In the genomic region with DNA sequence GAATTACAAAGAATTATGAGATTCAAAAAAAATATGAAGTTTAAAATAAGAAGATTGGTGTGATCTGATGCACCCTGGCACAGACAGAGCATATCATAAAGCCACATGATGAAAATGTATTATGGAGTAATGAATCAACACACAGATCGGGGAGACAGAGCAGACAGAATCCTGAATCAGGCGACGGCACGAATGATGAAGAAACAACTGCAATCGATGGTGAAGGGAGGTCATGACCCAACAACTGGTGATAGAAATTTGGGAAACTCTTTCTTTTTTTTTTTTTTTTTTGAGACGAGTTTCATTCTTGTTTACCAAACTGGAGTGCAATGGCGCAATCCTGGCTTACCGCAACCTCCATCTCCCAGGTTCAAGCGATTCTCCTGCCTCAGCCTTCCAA, we compare ENCODE assay signal across 27 cellular contexts.
"Had no signal": no experiment of that assay in that cellular context is flagged by ENCODE, and none has a peak within 500 bp of the region (broad histone marks: within the 10 kb centered on the region; RNA-seq: fewer than 3 reads in every experiment).

No MANE protein-coding gene starts in this region.

- H3K4me1 ChIP-seq: stomach, suprapubic skin, testis, thyroid gland, tibial artery, tibial nerve, transverse colon, upper lobe of left lung, upper lobe of right lung, uterus, vagina had no signal

- FAIRE-seq: urothelium cell line had no signal

- ATAC-seq: stimulated activated effector memory CD8-positive, alpha-beta T cell treated with anti-CD3 and anti-CD28 coated beads, Interleukin-12 subunit alpha, Interleukin-12 subunit beta, amount 100 ng/mL, for 72 hours; stimulated activated memory B cell treated with anti-CD40 and anti-IgM and Interleukin-4, amounts not matched to agents 10 μg/mL and 1 μg/mL and 100 μg/mL, for 72 hours; stimulated activated naive B cell treated with anti-CD40 and anti-IgM and Interleukin-4, amounts not matched to agents 10 μg/mL and 1 μg/mL and 100 μg/mL, for 72 hours; stimulated activated naive CD8-positive, alpha-beta T cell treated with anti-CD3 and anti-CD28 coated beads, Interleukin-15, amount 100 ng/mL, for 72 hours; stimulated activated naive CD8-positive, alpha-beta T cell treated with anti-CD3 and anti-CD28 coated beads, Interleukin-15, Interleukin-2, amounts not matched to agents 100 U/mL and 50 U/mL, for 24 hours; upper lobe of right lung had no signal

- H3K4me3 ChIP-seq: stomach, suprapubic skin, testis, thoracic aorta, thyroid gland, tibial artery, tibial nerve, transverse colon, upper lobe of left lung, upper lobe of right lung, uterus, vagina had no signal

- H3K36me3 ChIP-seq: stomach, suprapubic skin, thoracic aorta, thyroid gland, tibial artery, tibial nerve, transverse colon, upper lobe of left lung, upper lobe of right lung, uterus, vagina had no signal

- H3K9me3 ChIP-seq: stomach, suprapubic skin, testis, thoracic aorta, thyroid gland, tibial artery, tibial nerve, transverse colon, upper lobe of left lung, upper lobe of right lung, uterus, vagina had no signal

- H3K27me3 ChIP-seq: stomach, suprapubic skin, testis, thyroid gland, tibial artery, tibial nerve, transverse colon, upper lobe of left lung, upper lobe of right lung, uterus, vagina had no signal

- DNase-seq: stimulated activated CD4-positive, alpha-beta T cell treated with anti-CD3 and anti-CD28 coated beads, Interleukin-2, amount 100 ng/mL, for 48 hours; stimulated activated CD4-positive, alpha-beta T cell treated with anti-CD3 and anti-CD28 coated beads, Interleukin-4, amount 100 ng/mL, for 1 hour; stimulated activated CD4-positive, alpha-beta T cell treated with anti-CD3 and anti-CD28 coated beads, Interleukin-4, amount 100 ng/mL, for 24 hours; stimulated activated CD4-positive, alpha-beta T cell treated with anti-CD3 and anti-CD28 coated beads, Interleukin-4, amount 100 ng/mL, for 4 hours; stimulated activated CD8-positive, alpha-beta memory T cell treated with anti-CD3 and anti-CD28 coated beads, Interleukin-4, amount 100 ng/mL, for 48 hours; stimulated activated naive B cell treated with anti-CD40 and anti-IgM and Interleukin-4, amounts not matched to agents 10 μg/mL and 1 μg/mL and 100 μg/mL, for 72 hours; stimulated activated naive CD4-positive, alpha-beta T cell; stimulated activated naive CD4-positive, alpha-beta T cell treated with Interleukin-2 at 50 U/mL for 16 hours; stimulated activated naive CD8-positive, alpha-beta T cell treated with anti-CD3 and anti-CD28 coated beads, Interleukin-15, amount 100 ng/mL, for 72 hours; stimulated activated naive CD8-positive, alpha-beta T cell treated with anti-CD3 and anti-CD28 coated beads, Interleukin-15, Interleukin-2, amounts not matched to agents 100 U/mL and 50 U/mL, for 24 hours; stomach; substantia nigra; testis; thyroid gland; tibial artery; transverse colon; trophoblast cell; upper lobe of left lung; upper lobe of right lung; uterus had no signal

- H3K27ac ChIP-seq: stomach, suprapubic skin, testis, thoracic aorta, thyroid gland, tibial artery, tibial nerve, transverse colon, upper lobe of left lung, upper lobe of right lung, uterus, vagina had no signal
